ENCODE assay signal across 7 cellular contexts in genomic region chr18:42473611-42474010, GRCh38.
"Had no signal": no experiment of that assay in that cellular context is flagged by ENCODE, and none has a peak within 500 bp of the region (broad histone marks: within the 10 kb centered on the region; RNA-seq: fewer than 3 reads in every experiment).

No MANE protein-coding gene starts in this region.

- H3K4me3 ChIP-seq: K562 had no signal

- H3K4me1 Mint-ChIP-seq: H9 had no signal

- H3K27ac ChIP-seq: HL-60 had no signal

- ATAC-seq: K562 had no signal

- H3K9me3 Mint-ChIP-seq: H9 had no signal

- H3K4me3 Mint-ChIP-seq: H9 had no signal

- DNase-seq: GOT3, H9, HCEC 1CT, IMR-90, KG1 had no signal
